ENCODE assay signal across 27 cellular contexts in genomic region chrX:22078117-22078516, GRCh38. TPM values are rescaled to one million over a fixed set of nuclear protein-coding genes. Genes with fewer than 3 reads are reported as not detected.
DNase-seq lines count a peak whose midpoint lies in the region; ATAC-seq, FAIRE-seq and TF ChIP-seq lines count a peak whose summit lies in the region.
"Had no signal": no experiment of that assay in that cellular context is flagged by ENCODE, and none has a peak within 500 bp of the region (broad histone marks: within the 10 kb centered on the region; RNA-seq: fewer than 3 reads in every experiment).

No MANE protein-coding gene starts in this region.

- H3K4me1 Mint-ChIP-seq in GM23338, result peaks cover 15% of the 10 kb centered on the region; the same call in 2 of the 3 replicates

- H3K9me3 ChIP-seq in GM12878 (replicated peaks; ENCODE audit: control insufficient read depth, insufficient read depth, low read length) (no peaks in the 10 kb centered on the region), suprapubic skin (no peaks in the 10 kb centered on the region)
- H3K9me3 ChIP-seq: A549, SJCRH30 had no signal

- no peaks in the 10 kb centered on the region for H3K36me3 Mint-ChIP-seq in GM23338 (ENCODE audit: low read depth)
- H3K36me3 Mint-ChIP-seq: CD4-positive, alpha-beta memory T cell had no signal

- peak; percentile 59 for DNase-seq in EH (ENCODE audit: low read depth)
- peak; percentile 14 for DNase-seq in GM23338 (ENCODE audit: low spot score)
- no peak for DNase-seq in GM12878 (ENCODE audit: low read depth, low spot score)
- DNase-seq in renal cortical epithelial cell (ENCODE audit: low read depth), result peak; percentile 61
- no peak for DNase-seq in NCI-H446 (lab: John Stamatoyannopoulos, UW)
- DNase-seq in suprapubic skin (ENCODE audit: low spot score in 2 of 2), result no peak
- DNase-seq: C1 segment of cervical spinal cord; CD4-positive, alpha-beta memory T cell; COR-L47; DMS79; GOT3; Karpas-422; NCI-H1092; NCI-H1417 treated with DMSO at 0.1 percent for 48 hours; NCI-H1694 treated with DMSO at 0.1 percent for 48 hours; NCI-H2081 treated with DMSO at 0.1 percent for 48 hours; NCI-H2171; NCI-H345; NCI-H524; NCI-H748 treated with DMSO at 0.1 percent for 48 hours; PC-3; SJCRH30 had no signal

- ATAC-seq in GM23338 (no peak), GM12878 (peak; percentile 57), HG03469 (IDR thresholded peaks at IDR 0.05; ENCODE audit: unreplicated experiment) (no peak)
- ATAC-seq: A549, HCT116, PC-3, Right ventricle myocardium inferior, SK-N-SH treated with all-trans-retinoic acid at 6 μM for 48 hours had no signal

- intact Hi-C loops in GM12878 (cut with micrococcal nuclease; ENCODE audit: unreplicated experiment), result no loop called here

- no peaks in the 10 kb centered on the region for H3K9me2 ChIP-seq in GM23338 (ENCODE audit: insufficient read depth)

- no peak for TF ChIP-seq POLR2A in GM12878 (IDR thresholded peaks at IDR 0.05; ENCODE audit: low read depth, low read length)
- TF ChIP-seq POLR2A in suprapubic skin (IDR thresholded peaks at IDR 0.05), result no peak

- H3F3A ChIP-seq in GM23338 (replicated peaks; ENCODE audit: low read depth), result no peaks in the 10 kb centered on the region

- no peak overlapping the region for H3K4me3 ChIP-seq in GM23338
- H3K4me3 ChIP-seq in GM12878, result no peak overlapping the region
- no peak overlapping the region for H3K4me3 ChIP-seq in suprapubic skin
- H3K4me3 ChIP-seq: A549, SJCRH30 had no signal

- no peak overlapping the region for H3K4me2 ChIP-seq in GM23338
- H3K4me2 ChIP-seq in GM12878 (ENCODE audit: control insufficient read depth, insufficient read depth), result no peak overlapping the region
- H3K4me2 ChIP-seq: A549 had no signal

- H3K79me2 ChIP-seq in GM23338 (replicated peaks; ENCODE audit: insufficient read depth) (no peaks in the 10 kb centered on the region), GM12878 (ENCODE audit: control insufficient read depth, insufficient read depth, low read length) (no peaks in the 10 kb centered on the region)

- H3K4me3 Mint-ChIP-seq in GM23338, result no peak overlapping the region
- H3K4me3 Mint-ChIP-seq: CD4-positive, alpha-beta memory T cell had no signal

- peaks cover 5% of the 10 kb centered on the region; the same call in 1 of the 2 replicates for H3K4me1 ChIP-seq in GM23338 (ENCODE audit: insufficient read depth)
- H3K4me1 ChIP-seq in GM12878 (ENCODE audit: control insufficient read depth, insufficient read depth, low read length), result no peaks in the 10 kb centered on the region
- H3K4me1 ChIP-seq in suprapubic skin, result no peaks in the 10 kb centered on the region
- H3K4me1 ChIP-seq: A549 had no signal

- H4K20me1 ChIP-seq in GM23338 (replicated peaks; ENCODE audit: insufficient read depth), result no peaks in the 10 kb centered on the region
- H4K20me1 ChIP-seq in GM12878 (ENCODE audit: control insufficient read depth, insufficient read depth), result no peaks in the 10 kb centered on the region

- H3K9me3 Mint-ChIP-seq in GM23338, result no peaks in the 10 kb centered on the region

- peaks cover 3% of the 10 kb centered on the region for H3K27me3 Mint-ChIP-seq in GM23338 (ENCODE audit: insufficient read depth, low read depth, poor library complexity)
- H3K27me3 Mint-ChIP-seq: CD4-positive, alpha-beta memory T cell had no signal

- no peak overlapping the region for H3K27ac Mint-ChIP-seq in GM23338
- H3K27ac Mint-ChIP-seq: CD4-positive, alpha-beta memory T cell had no signal

- POLR2A ChIA-PET in GM12878 (lab: Charles Lee), result interaction anchor here (2.2 kb wide), 1 partner anchor 9 kb away, joined by 5 read pairs; no protein-coding TSS in a partner anchor

- CTCF ChIA-PET in GM12878 (lab: Yijun Ruan, JAX), result interaction anchor here (2.2 to 5.5 kb wide), 2 partner anchors 9 to 57 kb away, joined by 9 to 80 read pairs; no protein-coding TSS in a partner anchor

- BruUV-seq in GM12878 (replicated peaks; lab: Mats Ljungman, UMichigan), result no TSS peak

- TF ChIP-seq RAD21 in GM12878 (IDR thresholded peaks at IDR 0.05; ENCODE audit: insufficient read depth, low read depth, low read length), result no peak

- H3K27me3 ChIP-seq in GM23338 (ENCODE audit: insufficient read depth) (no peaks in the 10 kb centered on the region), GM12878 (replicated peaks in 1 of 2; ENCODE audit: control insufficient read depth in 2 of 2, insufficient read depth in 2 of 2, low read length in 1 of 2) (no peaks in the 10 kb centered on the region), suprapubic skin (no peaks in the 10 kb centered on the region)
- H3K27me3 ChIP-seq: SJCRH30 had no signal

- no peak for TF ChIP-seq EP300 in GM12878 (IDR thresholded peaks at IDR 0.05; ENCODE audit: borderline replicate concordance in 1 of 2, control insufficient read depth in 1 of 2, low read depth in 2 of 2, low read length in 2 of 2)
- TF ChIP-seq EP300 in suprapubic skin (IDR thresholded peaks at IDR 0.05), result no peak

- SMC1A ChIA-PET in GM12878 (lab: Charles Lee; ENCODE audit: uncharacterized antibody, unreplicated experiment), result interaction anchor here (0.6 to 5.1 kb wide), 4 partner anchors 10 to 93 kb away, joined by 3 to 48 read pairs (median 8); no protein-coding TSS in a partner anchor

- H2AFZ ChIP-seq in GM23338 (no peak overlapping the region), GM12878 (ENCODE audit: control insufficient read depth, low read depth, low read length) (no peak overlapping the region)

- H3K36me3 ChIP-seq in GM23338 (ENCODE audit: insufficient read depth), result no peaks in the 10 kb centered on the region
- no peaks in the 10 kb centered on the region for H3K36me3 ChIP-seq in GM12878 (ENCODE audit: control insufficient read depth in 2 of 2, insufficient read depth in 2 of 2, low read length in 1 of 2)
- H3K36me3 ChIP-seq in suprapubic skin, result no peaks in the 10 kb centered on the region
- H3K36me3 ChIP-seq: SJCRH30 had no signal

- FAIRE-seq in GM12878 (lab: Jason Lieb, UNC), result no peak
- FAIRE-seq: A549 had no signal

- WGBS in GM12878 (ENCODE audit: insufficient coverage, insufficient replicate concordance, low lambda C conversion rate, missing lambda C conversion rate), result 64% methylated on average over 2 of the region's 2 CpGs
- WGBS in suprapubic skin, result 68% methylated on average over 2 of the region's 2 CpGs

- in situ Hi-C loops in GM12878 (cut with MboI), result no loop called here

- TF ChIP-seq CTCF in GM23338 (conservative IDR thresholded peaks at IDR 0.05; ENCODE audit: low read depth in 2 of 2) (no peak), GM12878 (IDR thresholded peaks at IDR 0.05 in 2 of 3, conservative IDR thresholded peaks at IDR 0.05 in 1 of 3; ENCODE audit: control insufficient read depth in 2 of 3, extremely low read depth in 1 of 3, insufficient read depth in 1 of 3, low read depth in 3 of 3, low read length in 3 of 3) (no peak), suprapubic skin (IDR thresholded peaks at IDR 0.05) (no peak)

- RAD21 ChIA-PET in GM12878 (lab: Charles Lee; ENCODE audit: unreplicated experiment), result interaction anchor here (0.9 to 4.1 kb wide), 3 partner anchors 10 to 57 kb away, joined by 3 to 23 read pairs (median 6); no protein-coding TSS in a partner anchor

- H3K27ac ChIP-seq in GM23338 (ENCODE audit: low read depth) (no peak overlapping the region), GM12878 (ENCODE audit: control insufficient read depth, insufficient read depth) (no peak overlapping the region), suprapubic skin (no peak overlapping the region)
- H3K27ac ChIP-seq: A549, SJCRH30 had no signal

- H3K9ac ChIP-seq in GM12878 (ENCODE audit: control insufficient read depth, insufficient read depth, low read length), result no peak overlapping the region

TF ChIP-seq in GM23338, 12 proteins besides CTCF, POLR2A, EP300 and RAD21 (continues in another document):
- TF ChIP-seq POLR2AphosphoS5 (IDR thresholded peaks at IDR 0.05; ENCODE audit: low read depth) (no peak), JUNB (IDR thresholded peaks at IDR 0.05; ENCODE audit: unreplicated experiment) (no peak)

TF ChIP-seq in GM12878, 131 proteins besides CTCF, POLR2A, EP300 and RAD21 (continues in another document):
- TF ChIP-seq TBL1XR1 (IDR thresholded peaks at IDR 0.05; ENCODE audit: low read depth, low read length), result no peak
- TF ChIP-seq PAX5 (IDR thresholded peaks at IDR 0.05; ENCODE audit: borderline replicate concordance, low read depth, low read length), result no peak
- no peak for TF ChIP-seq ZNF384 (IDR thresholded peaks at IDR 0.05; ENCODE audit: borderline replicate concordance, low read depth, low read length)

RNA-seq across cellular contexts. Expression of gene PHEX, which starts 46.0 kb away (rescaled TPM):
- 0.21 TPM in 1 of 2 replicates, not detected in the other for total RNA-seq in GM23338 (2014; rRNA removed; shearing (Covaris generic))
- polyA plus RNA-seq in GM23338 (2016; fragmentation: Nextera tagmentation; extraction: Ambion mirVana), result 0.05 and 0.07 TPM in 2 replicates
- total RNA-seq in GM12878 (2013; cell fraction: nucleolus; rRNA removed), result 20.4 and 28.3 TPM in 2 replicates
- total RNA-seq in GM12878 (2014; rRNA removed), result 1.0 and 1.1 TPM in 2 replicates
- 0.85 and 0.88 TPM in 2 replicates for total RNA-seq in GM12878 (2014; rRNA removed; fragmentation: Illumina TruSeq; extraction: Trizol)
- 0.56 TPM in 2 replicates for total RNA-seq in GM12878 (2021)
- polyA plus RNA-seq in GM12878 (2011; ENCODE audit: low read depth), result 0.04 TPM
- polyA plus RNA-seq in GM12878 (2011; rRNA removed), result 97.2 and 103 TPM in 2 replicates
- 66.0 and 82.4 TPM in 2 replicates for polyA plus RNA-seq in GM12878 (2011; cell fraction: cytosol; rRNA removed)
- polyA plus RNA-seq in GM12878 (2011; cell fraction: nucleus; rRNA removed), result 94.9 and 105 TPM in 2 replicates
- polyA plus RNA-seq in GM12878 (2012), result 0.03 and 0.06 TPM in 2 replicates
- 0.46 and 0.73 TPM in 2 replicates for polyA plus RNA-seq in GM12878 (2014; fragmentation: Illumina TruSeq; extraction: Trizol)
- polyA plus RNA-seq in GM12878 (2014; fragmentation: Nextera tagmentation; extraction: Ambion mirVana), result under 1 TPM; 0.33 to 0.53 TPM
- 0.24 and 0.63 TPM in 2 replicates for polyA plus RNA-seq in GM12878 (2014; rRNA removed)
- polyA plus RNA-seq in GM12878 (2016; fragmentation: Nextera tagmentation; extraction: Ambion mirVana), result under 1 TPM; 0.12 to 0.14 TPM
- 292 and 342 TPM in 2 replicates for polyA minus RNA-seq in GM12878 (2011; rRNA and poly(A)+ RNA removed)
- polyA minus RNA-seq in GM12878 (2011; cell fraction: cytosol; rRNA and poly(A)+ RNA removed), result 41.1 and 57.5 TPM in 2 replicates
- 259 and 287 TPM in 2 replicates for polyA minus RNA-seq in GM12878 (2011; cell fraction: nucleus; rRNA and poly(A)+ RNA removed)
- 0.35 and 1.0 TPM in 2 replicates for total RNA-seq in renal cortical epithelial cell
- under 1 TPM in 3 of 4 donors, not detected in 1; 0.21 to 0.32 (median 0.30) TPM for total RNA-seq in suprapubic skin

Comparison
In these comparisons a context has a peak if more than half of its experiments do, and no peak if none do; other contexts are left out.
1. DNase-seq: peak in EH (single experiment), GM23338 (single experiment) and renal cortical epithelial cell (single experiment); none in GM12878 (single experiment), NCI-H446 (0 of 2) and suprapubic skin (0 of 2).